In the genomic region with DNA sequence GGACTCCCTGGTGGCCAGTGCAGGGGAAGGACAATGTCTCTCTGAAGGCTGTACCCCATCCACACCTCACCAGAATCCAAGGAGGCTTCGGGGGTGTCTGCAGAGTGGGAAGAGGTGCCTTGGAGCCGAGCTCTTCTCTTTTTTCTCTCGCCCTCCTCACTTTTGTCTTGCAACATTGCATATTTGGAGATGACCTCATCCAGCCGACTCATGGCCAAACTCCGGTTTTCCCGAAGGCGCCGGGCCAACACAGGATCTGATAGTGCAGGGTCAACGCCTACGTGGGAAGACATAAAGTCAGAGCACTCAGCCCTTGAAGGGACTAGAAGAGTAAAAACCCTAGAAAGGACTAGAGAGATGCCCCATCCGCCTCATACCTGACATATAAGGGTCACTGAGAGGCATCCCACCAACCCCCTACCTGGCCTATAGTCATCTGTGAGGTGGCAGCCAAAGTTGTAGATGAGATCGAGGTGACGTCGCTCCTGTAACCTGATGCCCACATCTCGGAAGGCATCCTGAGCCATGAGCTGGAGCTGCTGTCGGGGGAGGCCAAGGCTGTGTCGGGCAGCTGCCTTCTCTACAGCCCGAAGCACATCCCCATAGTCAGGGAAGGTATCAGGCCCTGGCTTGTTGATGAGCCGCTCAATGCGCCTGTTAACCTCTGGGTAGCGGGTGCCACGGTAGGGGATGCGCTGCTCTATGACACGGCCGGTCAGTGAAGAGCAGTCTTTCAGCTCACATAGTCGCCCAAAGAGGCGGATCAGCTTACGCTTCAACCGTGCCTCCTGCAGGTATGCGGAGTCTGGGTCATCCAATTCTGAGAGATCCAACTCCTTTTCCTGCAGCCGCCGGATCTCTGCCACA, we compare ENCODE assay signal across 8 cellular contexts. TPM values are rescaled to one million over a fixed set of nuclear protein-coding genes. Genes with fewer than 3 reads are reported as not detected.
A peak's percentile ranks its signal among the peaks of the same experiment; 100 is the strongest.
DNase-seq lines count a peak whose midpoint lies in the region; ATAC-seq, FAIRE-seq and TF ChIP-seq lines count a peak whose summit lies in the region.

No MANE protein-coding gene starts in this region.

- no peaks in the 10 kb centered on the region for H4K20me1 ChIP-seq in PC-9 (ENCODE audit: insufficient read depth)
- H4K20me1 ChIP-seq in endothelial cell of umbilical vein (replicated peaks; ENCODE audit: control insufficient read depth, extremely low read depth, insufficient read depth, low read length) = no peaks in the 10 kb centered on the region

- H3K4me3 ChIP-seq in PC-9 = peak overlapping the region; percentile 19; the same call in 1 of the 2 replicates
- no peak overlapping the region for H3K4me3 ChIP-seq in endothelial cell of umbilical vein (replicated peaks in 1 of 3; ENCODE audit: insufficient read depth in 1 of 3, low read depth in 1 of 3, low read length in 3 of 3)

- CTCF ChIA-PET in PC-9 (lab: Charles Lee) = interaction anchor here (0.6 kb wide), 2 partner anchors 25 to 391 kb away, joined by 4 read pairs; partner anchors contain the start of gene UQCC2
- CTCF ChIA-PET in endothelial cell of umbilical vein (lab: Charles Lee) = no interaction called here

- H3K27ac ChIP-seq in PC-9 (peak overlapping the region; percentile 48), endothelial cell of umbilical vein (ENCODE audit: insufficient read depth, low read depth, low read length) (peak overlapping the region; percentile 76)

- TF ChIP-seq POLR2A in endothelial cell of umbilical vein (IDR thresholded peaks at IDR 0.05; ENCODE audit: low read depth, low read length) = no peak

- FAIRE-seq in endothelial cell of umbilical vein (lab: Jason Lieb, UNC) = peak; percentile 83

- H3K4me1 ChIP-seq in PC-9 (replicated peaks; ENCODE audit: insufficient read depth) = peaks cover 52% of the 10 kb centered on the region
- peaks cover 53% of the 10 kb centered on the region for H3K4me1 ChIP-seq in endothelial cell of umbilical vein (ENCODE audit: control insufficient read depth, extremely low read depth, insufficient read depth, low read length)

- no peak for ATAC-seq in HG03469 (IDR thresholded peaks at IDR 0.05; ENCODE audit: unreplicated experiment)

- TF ChIP-seq CTCF in PC-9 (conservative IDR thresholded peaks at IDR 0.05) = no peak
- TF ChIP-seq CTCF in endothelial cell of umbilical vein (IDR thresholded peaks at IDR 0.05; ENCODE audit: extremely low read depth in 1 of 2, insufficient read depth in 1 of 2, low read depth in 1 of 2, low read length in 2 of 2) = no peak

- in situ Hi-C loops in Caki2 (cut with HindIII; ENCODE audit: low pct_unique_long_range_greater_than_20kb, low sequenced_read_pairs) = no loop called here

- POLR2A ChIA-PET in PC-9 (lab: Charles Lee; ENCODE audit: unreplicated experiment) (no interaction called here), endothelial cell of umbilical vein (lab: Charles Lee) (interaction anchor here (0.6 to 1.0 kb wide), 2 partner anchors 48 to 1101 kb away, joined by 3 read pairs; partner anchors contain the start of genes RPS18 and VPS52)

- intact Hi-C loops in PC-9 (cut with micrococcal nuclease; ENCODE audit: unreplicated experiment) = no loop called here
- intact Hi-C loops in endothelial cell of umbilical vein (cut with micrococcal nuclease) = no loop called here

- H3K27me3 ChIP-seq in PC-9 (ENCODE audit: insufficient read depth, low read depth) = no peaks in the 10 kb centered on the region
- H3K27me3 ChIP-seq in endothelial cell of umbilical vein (ENCODE audit: control insufficient read depth in 2 of 2, insufficient read depth in 2 of 2, low read length in 2 of 2) = no peaks in the 10 kb centered on the region

- no peaks in the 10 kb centered on the region for H3K9me2 ChIP-seq in PC-9 (ENCODE audit: insufficient read depth)

- H3K9me1 ChIP-seq in endothelial cell of umbilical vein (replicated peaks; ENCODE audit: control insufficient read depth, extremely low read depth, insufficient read depth, low read length) = no peaks in the 10 kb centered on the region

- peaks cover 20% of the 10 kb centered on the region; the same call in 1 of the 2 replicates for H3K36me3 ChIP-seq in PC-9 (ENCODE audit: low read depth)
- H3K36me3 ChIP-seq in endothelial cell of umbilical vein (ENCODE audit: control insufficient read depth in 2 of 2, extremely low read depth in 1 of 2, insufficient read depth in 2 of 2, low read length in 2 of 2) = peaks cover 5 to 22% of the 10 kb centered on the region in 2 experiments

- peaks cover 55% of the 10 kb centered on the region for H3F3A ChIP-seq in PC-9 (ENCODE audit: insufficient read depth, low read depth)

- dilution Hi-C loops in endothelial cell of umbilical vein (cut with MboI; ENCODE audit: extremely low pct_ligation_motif_present, low sequenced_read_pairs) = no loop called here

- DNase-seq in Caki2 (ENCODE audit: low read depth) (peak; percentile 45), PC-9 (peak; percentile 42 to 60), endothelial cell of umbilical vein (ENCODE audit: low read depth, low spot score) (peak; percentile 66), non-pigmented ciliary epithelial cell (ENCODE audit: low read depth) (peak; percentile 84), NCI-H345 treated with DMSO at 0.1 percent for 48 hours (lab: John Stamatoyannopoulos, UW; ENCODE audit: unreplicated experiment) (no peak)
- no peak for DNase-seq in stimulated activated CD4-positive, alpha-beta T cell treated with anti-CD3 and anti-CD28 coated beads, Interleukin-4, amount 100 ng/mL, for 24 hours
- no peak for DNase-seq in NK-92 treated with Interleukin-12 subunit alpha and Interleukin-12 subunit beta, amount 100 ng/mL, for 24 hours (lab: John Stamatoyannopoulos, UW)

- BruUV-seq in PC-9 (replicated peaks; lab: Mats Ljungman, UMichigan) (TSS peak; percentile 51), endothelial cell of umbilical vein (replicated peaks; lab: Mats Ljungman, UMichigan) (TSS peak; percentile 79)

- H3K4me2 ChIP-seq in PC-9 = peak overlapping the region; percentile 97
- H3K4me2 ChIP-seq in endothelial cell of umbilical vein (ENCODE audit: insufficient read depth, low read length) = peak overlapping the region; percentile 15

- no peaks in the 10 kb centered on the region for H3K9me3 ChIP-seq in PC-9 (ENCODE audit: insufficient read depth, low read depth)
- no peaks in the 10 kb centered on the region for H3K9me3 ChIP-seq in endothelial cell of umbilical vein (replicated peaks; ENCODE audit: control insufficient read depth, insufficient read depth, low read length)

- H3K9ac ChIP-seq in endothelial cell of umbilical vein (replicated peaks; ENCODE audit: extremely low read depth, insufficient read depth, low read length) = peak overlapping the region; percentile 4

- H3K79me2 ChIP-seq in PC-9 (ENCODE audit: low read depth) = peaks cover 45% of the 10 kb centered on the region
- peaks cover 37% of the 10 kb centered on the region for H3K79me2 ChIP-seq in endothelial cell of umbilical vein (ENCODE audit: control insufficient read depth, insufficient read depth, low read length)

- H2AFZ ChIP-seq in PC-9 (no peak overlapping the region), endothelial cell of umbilical vein (ENCODE audit: low read depth, low read length) (no peak overlapping the region)

RNA-seq across cellular contexts. Expression of gene DAXX, which starts 2.2 kb away (rescaled TPM):
- total RNA-seq in Caki2 (2014; rRNA removed; shearing (Covaris generic); ENCODE audit: low replicate concordance) = 56.5 and 59.5 TPM in 2 replicates
- 60.1 and 61.6 TPM in 2 replicates for total RNA-seq in PC-9 (2021)
- 52.0 and 54.4 TPM in 2 replicates for total RNA-seq in endothelial cell of umbilical vein
- polyA plus RNA-seq in endothelial cell of umbilical vein = 19.2 and 20.5 TPM in 2 replicates
- polyA plus RNA-seq in endothelial cell of umbilical vein (2011; cell fraction: cytosol; rRNA removed) = 30.1 and 33.0 TPM in 2 replicates
- 40.9 and 50.0 TPM in 2 replicates for polyA plus RNA-seq in endothelial cell of umbilical vein (2011; cell fraction: nucleus; rRNA removed)
- polyA plus RNA-seq in endothelial cell of umbilical vein (2012) = 52.0 and 58.9 TPM in 2 replicates
- polyA minus RNA-seq in endothelial cell of umbilical vein = 17.5 and 28.2 TPM in 2 replicates
- 7.6 TPM for polyA minus RNA-seq in endothelial cell of umbilical vein (2011; cell fraction: cytosol; rRNA and poly(A)+ RNA removed)
- 11.7 and 14.9 TPM in 2 replicates for polyA minus RNA-seq in endothelial cell of umbilical vein (2011; cell fraction: nucleus; rRNA and poly(A)+ RNA removed)

RNA-seq across cellular contexts. Expression of gene ZBTB22, which starts 3.0 kb away (rescaled TPM):
- total RNA-seq in Caki2 (2014; rRNA removed; shearing (Covaris generic); ENCODE audit: low replicate concordance) = 16.1 and 16.6 TPM in 2 replicates
- total RNA-seq in PC-9 (2021) (16.5 and 20.8 TPM in 2 replicates), endothelial cell of umbilical vein (12.6 and 13.9 TPM in 2 replicates)
- 15.4 and 16.5 TPM in 2 replicates for polyA plus RNA-seq in endothelial cell of umbilical vein
- 12.3 and 14.5 TPM in 2 replicates for polyA plus RNA-seq in endothelial cell of umbilical vein (2011; cell fraction: cytosol; rRNA removed)
- polyA plus RNA-seq in endothelial cell of umbilical vein (2011; cell fraction: nucleus; rRNA removed) = 10.2 and 12.1 TPM in 2 replicates
- 8.0 and 11.4 TPM in 2 replicates for polyA plus RNA-seq in endothelial cell of umbilical vein (2012)
- polyA minus RNA-seq in endothelial cell of umbilical vein = 17.6 and 18.4 TPM in 2 replicates
- polyA minus RNA-seq in endothelial cell of umbilical vein (2011; cell fraction: cytosol; rRNA and poly(A)+ RNA removed) = 7.0 TPM
- 7.4 and 9.0 TPM in 2 replicates for polyA minus RNA-seq in endothelial cell of umbilical vein (2011; cell fraction: nucleus; rRNA and poly(A)+ RNA removed)

RNA-seq across cellular contexts. Expression of gene TAPBP, which starts 6.7 kb away (rescaled TPM):
- 132 and 145 TPM in 2 replicates for total RNA-seq in Caki2 (2014; rRNA removed; shearing (Covaris generic); ENCODE audit: low replicate concordance)
- 156 and 194 TPM in 2 replicates for total RNA-seq in PC-9 (2021)
- total RNA-seq in endothelial cell of umbilical vein = 90.7 and 98.0 TPM in 2 replicates
- 69.6 and 79.9 TPM in 2 replicates for polyA plus RNA-seq in endothelial cell of umbilical vein
- 42.4 and 53.0 TPM in 2 replicates for polyA plus RNA-seq in endothelial cell of umbilical vein (2011; cell fraction: cytosol; rRNA removed)
- polyA plus RNA-seq in endothelial cell of umbilical vein (2011; cell fraction: nucleus; rRNA removed) = 59.5 and 68.8 TPM in 2 replicates
- polyA plus RNA-seq in endothelial cell of umbilical vein (2012) = 41.2 and 49.3 TPM in 2 replicates
- 57.0 and 60.6 TPM in 2 replicates for polyA minus RNA-seq in endothelial cell of umbilical vein
- polyA minus RNA-seq in endothelial cell of umbilical vein (2011; cell fraction: cytosol; rRNA and poly(A)+ RNA removed) = 38.7 TPM
- 24.4 and 32.1 TPM in 2 replicates for polyA minus RNA-seq in endothelial cell of umbilical vein (2011; cell fraction: nucleus; rRNA and poly(A)+ RNA removed)

RNA-seq across cellular contexts. Expression of gene RGL2, which starts 21.8 kb away (rescaled TPM):
- total RNA-seq in Caki2 (2014; rRNA removed; shearing (Covaris generic); ENCODE audit: low replicate concordance) = 38.8 and 53.7 TPM in 2 replicates
- 99.3 and 102 TPM in 2 replicates for total RNA-seq in PC-9 (2021)
- 85.8 and 90.3 TPM in 2 replicates for total RNA-seq in endothelial cell of umbilical vein
- 87.7 and 101 TPM in 2 replicates for polyA plus RNA-seq in endothelial cell of umbilical vein
- 39.3 and 50.9 TPM in 2 replicates for polyA plus RNA-seq in endothelial cell of umbilical vein (2011; cell fraction: cytosol; rRNA removed)
- polyA plus RNA-seq in endothelial cell of umbilical vein (2011; cell fraction: nucleus; rRNA removed) = 352 and 462 TPM in 2 replicates
- polyA plus RNA-seq in endothelial cell of umbilical vein (2012) = 43.0 and 44.3 TPM in 2 replicates
- polyA minus RNA-seq in endothelial cell of umbilical vein = 80.4 and 85.1 TPM in 2 replicates
- 15.9 TPM for polyA minus RNA-seq in endothelial cell of umbilical vein (2011; cell fraction: cytosol; rRNA and poly(A)+ RNA removed)
- polyA minus RNA-seq in endothelial cell of umbilical vein (2011; cell fraction: nucleus; rRNA and poly(A)+ RNA removed) = 58.8 and 75.8 TPM in 2 replicates

RNA-seq across cellular contexts. Expression of gene PFDN6, which starts 31.1 kb away (rescaled TPM):
- total RNA-seq in Caki2 (2014; rRNA removed; shearing (Covaris generic); ENCODE audit: low replicate concordance) = 151 and 264 TPM in 2 replicates
- 51.5 and 57.2 TPM in 2 replicates for total RNA-seq in PC-9 (2021)
- 52.3 and 63.5 TPM in 2 replicates for total RNA-seq in endothelial cell of umbilical vein
- polyA plus RNA-seq in endothelial cell of umbilical vein = 27.5 and 31.0 TPM in 2 replicates
- 51.3 and 61.3 TPM in 2 replicates for polyA plus RNA-seq in endothelial cell of umbilical vein (2011; cell fraction: cytosol; rRNA removed)
- 35.2 and 48.3 TPM in 2 replicates for polyA plus RNA-seq in endothelial cell of umbilical vein (2011; cell fraction: nucleus; rRNA removed)
- 85.6 and 86.7 TPM in 2 replicates for polyA plus RNA-seq in endothelial cell of umbilical vein (2012)
- polyA minus RNA-seq in endothelial cell of umbilical vein = 20.6 and 22.2 TPM in 2 replicates
- polyA minus RNA-seq in endothelial cell of umbilical vein (2011; cell fraction: cytosol; rRNA and poly(A)+ RNA removed) = 13.7 TPM
- 9.4 and 17.9 TPM in 2 replicates for polyA minus RNA-seq in endothelial cell of umbilical vein (2011; cell fraction: nucleus; rRNA and poly(A)+ RNA removed)

Comparison
In these comparisons a context has a peak if more than half of its experiments do, and no peak if none do; other contexts are left out.
1. DNase-seq: peak in Caki2 (single experiment), PC-9 (2 of 2), endothelial cell of umbilical vein (single experiment) and non-pigmented ciliary epithelial cell (single experiment); none in NCI-H345 treated with DMSO at 0.1 percent for 48 hours (single experiment), stimulated activated CD4-positive, alpha-beta T cell treated with anti-CD3 and anti-CD28 coated beads, Interleukin-4, amount 100 ng/mL, for 24 hours (single experiment) and NK-92 treated with Interleukin-12 subunit alpha and Interleukin-12 subunit beta, amount 100 ng/mL, for 24 hours (single experiment).